Comparison of ENCODE assay signal across 18 cellular contexts in the genomic region with DNA sequence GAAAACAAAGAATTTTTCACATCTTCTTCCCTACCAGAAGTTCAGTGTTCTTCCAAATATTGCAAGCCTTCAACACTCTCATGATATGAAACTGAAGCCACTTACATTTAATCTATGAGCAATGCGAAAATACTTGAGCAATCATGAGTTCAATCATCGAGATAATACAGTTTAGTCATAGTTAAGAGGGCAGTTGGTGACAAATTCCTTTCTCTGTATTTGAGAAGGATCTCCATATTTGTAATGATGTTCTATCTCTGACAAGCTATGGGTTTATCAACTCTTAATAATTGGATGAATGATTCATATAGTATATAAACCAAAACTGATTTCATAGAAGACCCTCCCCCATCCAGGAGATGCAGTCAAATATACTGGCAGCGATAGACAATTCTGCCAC. TPM values are rescaled to one million over a fixed set of nuclear protein-coding genes. Genes with fewer than 3 reads are reported as not detected.
DNase-seq lines count a peak whose midpoint lies in the region; ATAC-seq and TF ChIP-seq lines count a peak whose summit lies in the region.
"Had no signal": no experiment of that assay in that cellular context is flagged by ENCODE, and none has a peak within 500 bp of the region (broad histone marks: within the 10 kb centered on the region; RNA-seq: fewer than 3 reads in every experiment).

No MANE protein-coding gene starts in this region.

- no peak for TF ChIP-seq CTCF in epithelial cell of esophagus (IDR thresholded peaks at IDR 0.05; ENCODE audit: insufficient read depth, low read depth, low read length, missing control alignments)

- H3K4me3 Mint-ChIP-seq in activated T-cell treated with anti-CD3 and anti-CD28 coated beads, Interleukin-2, amount 50 U/mL, for 4 hours: no peak overlapping the region
- H3K4me3 Mint-ChIP-seq: B cell; CD4-positive, alpha-beta T cell; CD8-positive, alpha-beta T cell had no signal

- no peaks in the 10 kb centered on the region for H3K9me3 Mint-ChIP-seq in activated T-cell treated with anti-CD3 and anti-CD28 coated beads, Interleukin-2, amount 50 U/mL, for 4 hours
- H3K9me3 Mint-ChIP-seq: CD4-positive, alpha-beta T cell; CD8-positive, alpha-beta T cell had no signal

- peaks cover 2% of the 10 kb centered on the region for H3K4me1 Mint-ChIP-seq in activated T-cell treated with anti-CD3 and anti-CD28 coated beads, Interleukin-2, amount 50 U/mL, for 4 hours (ENCODE audit: low read depth)
- H3K4me1 Mint-ChIP-seq: B cell had no signal

- ATAC-seq in activated CD4-positive, CD25-positive, alpha-beta regulatory T cell treated with anti-CD3 and anti-CD28 coated beads, Interleukin-2, amount 50 U/mL, for 24 hours: peak; percentile 80 to 97
- ATAC-seq in activated T-cell treated with anti-CD3 and anti-CD28 coated beads, Interleukin-2, amount 50 U/mL, for 4 hours: peak; percentile 71 to 77
- ATAC-seq in HG03378 (IDR thresholded peaks at IDR 0.05; ENCODE audit: unreplicated experiment): no peak
- ATAC-seq: A549; CD8-positive, alpha-beta T cell had no signal

- peaks cover 15% of the 10 kb centered on the region for H3K27me3 Mint-ChIP-seq in activated T-cell treated with anti-CD3 and anti-CD28 coated beads, Interleukin-2, amount 50 U/mL, for 4 hours (ENCODE audit: low read depth)

- H3K36me3 Mint-ChIP-seq in activated T-cell treated with anti-CD3 and anti-CD28 coated beads, Interleukin-2, amount 50 U/mL, for 4 hours (ENCODE audit: insufficient read depth): no peaks in the 10 kb centered on the region
- H3K36me3 Mint-ChIP-seq: CD8-positive, alpha-beta T cell had no signal

- no peak for DNase-seq in activated CD4-positive, CD25-positive, alpha-beta regulatory T cell (lab: John Stamatoyannopoulos, UW)
- DNase-seq in activated T-cell treated with anti-CD3 and anti-CD28 coated beads, Interleukin-2, amount 50 U/mL, for 4 hours: no peak
- DNase-seq in activated T-cell treated with anti-CD3 and anti-CD28 coated beads for 4 hours (no peak), epithelial cell of esophagus (ENCODE audit: low read depth) (peak; percentile 40), NCI-H748 (lab: John Stamatoyannopoulos, UW; ENCODE audit: unreplicated experiment) (no peak)
- DNase-seq: AML-193; Caco-2; Calu3; CD4-positive, alpha-beta T cell; CD8-positive, alpha-beta T cell; DMS79 treated with DMSO at 0.1 percent for 48 hours; GF-D8 had no signal

- no peak overlapping the region for H3K4me3 ChIP-seq in epithelial cell of esophagus (ENCODE audit: low read length)
- H3K4me3 ChIP-seq: A549; BLaER1 treated with 17β-estradiol and CSF1 and Interleukin-3, amounts not matched to agents 10 nM and 100 nM had no signal

RNA-seq across cellular contexts. Expression of gene PYHIN1, which starts 29.7 kb away (rescaled TPM):
- total RNA-seq in activated T-cell treated with anti-CD3 and anti-CD28 coated beads, Interleukin-2, amount 50 U/mL, for 4 hours: 1 to 10 TPM; 2.5 to 5.3 (median 5.2) TPM
- total RNA-seq: A172, Caco-2, Calu3 had no signal
